29 cellular contexts compared by ENCODE assay signal in genomic region chr17:73609078-73609477, GRCh38. TPM values are rescaled to one million over a fixed set of nuclear protein-coding genes. Genes with fewer than 3 reads are reported as not detected.
"Had no signal": no experiment of that assay in that cellular context is flagged by ENCODE, and none has a peak within 500 bp of the region (broad histone marks: within the 10 kb centered on the region; RNA-seq: fewer than 3 reads in every experiment).

No MANE protein-coding gene starts in this region.

- H3K27me3 Mint-ChIP-seq: activated CD4-positive, alpha-beta T cell treated with anti-CD3 and anti-CD28 coated beads for 36 hours; activated naive CD4-positive, alpha-beta T cell treated with anti-CD3 and anti-CD28 coated beads, Interleukin-2, amount 50 U/mL, for 24 hours; activated T-cell treated with anti-CD3 and anti-CD28 coated beads, Interleukin-2, amount 50 U/mL, for 24 hours; stimulated activated naive CD8-positive, alpha-beta T cell treated with anti-CD3 and anti-CD28 coated beads, Interleukin-15, Interleukin-2, amounts not matched to agents 100 ng/mL and 50 ng/mL, for 24 hours had no signal

- H3K4me1 ChIP-seq: esophagus muscularis mucosa, heart left ventricle, psoas muscle, sigmoid colon, uterus had no signal

- H3K36me3 ChIP-seq: esophagus muscularis mucosa, heart left ventricle, neutrophil, ovary, sigmoid colon, thoracic aorta, uterus had no signal

- DNase-seq: activated CD4-positive, alpha-beta T cell treated with anti-CD3 and anti-CD28 coated beads for 36 hours; activated CD4-positive, alpha-beta T cell treated with anti-CD3 and anti-CD28 coated beads, Interleukin-2, amount 50 U/mL, for 48 hours; activated CD4-positive, CD25-positive, alpha-beta regulatory T cell; activated CD8-positive, alpha-beta memory T cell treated with anti-CD3 and anti-CD28 coated beads, Interleukin-2, amount 50 U/mL, for 48 hours; activated gamma-delta T cell treated with Interleukin-2 at 50 U/mL for 16 hours; activated T-cell treated with anti-CD3 and anti-CD28 coated beads, Interleukin-2, amount 50 U/mL, for 24 hours; dermis blood vessel endothelial cell; effector CD4-positive, alpha-beta T cell; foreskin keratinocyte; hypothalamus; immature natural killer cell; kidney; left colon; ovary; psoas muscle; sigmoid colon; small intestine; stimulated activated CD4-positive, alpha-beta T cell treated with anti-CD3 and anti-CD28 coated beads, Interleukin-4, amount 100 ng/mL, for 24 hours; trophoblast cell; uterus had no signal

- ATAC-seq: activated CD4-positive, alpha-beta T cell treated with anti-CD3 and anti-CD28 coated beads for 36 hours; activated T-helper 17 cell treated with anti-CD3 and anti-CD28 coated beads, Interleukin-2, amount 50 U/mL, for 72 hours; foreskin keratinocyte; heart left ventricle; left colon; psoas muscle; stimulated activated effector memory CD8-positive, alpha-beta T cell treated with anti-CD3 and anti-CD28 coated beads, Interleukin-12 subunit alpha, Interleukin-12 subunit beta, amount 100 ng/mL, for 72 hours had no signal

- FAIRE-seq: colon, kidney, small intestine had no signal

- H3K36me3 Mint-ChIP-seq: immature natural killer cell; stimulated activated effector memory CD8-positive, alpha-beta T cell treated with anti-CD3 and anti-CD28 coated beads, Interleukin-12 subunit alpha, Interleukin-12 subunit beta, amount 100 ng/mL, for 72 hours had no signal

- H3K9me3 ChIP-seq: esophagus muscularis mucosa, heart left ventricle, neutrophil, ovary, psoas muscle, sigmoid colon, thoracic aorta, uterus had no signal

- H3K4me1 Mint-ChIP-seq: activated CD4-positive, alpha-beta T cell treated with anti-CD3 and anti-CD28 coated beads for 36 hours; activated T-helper 17 cell treated with anti-CD3 and anti-CD28 coated beads, Interleukin-2, amount 50 U/mL, for 72 hours; immature natural killer cell had no signal

- H3K4me3 Mint-ChIP-seq: activated CD4-positive, alpha-beta T cell treated with anti-CD3 and anti-CD28 coated beads for 36 hours; activated naive CD4-positive, alpha-beta T cell treated with anti-CD3 and anti-CD28 coated beads, Interleukin-2, amount 50 U/mL, for 24 hours; activated T-cell treated with anti-CD3 and anti-CD28 coated beads, Interleukin-2, amount 50 U/mL, for 24 hours; activated T-helper 17 cell treated with anti-CD3 and anti-CD28 coated beads, Interleukin-2, amount 50 U/mL, for 72 hours; immature natural killer cell; stimulated activated effector memory CD8-positive, alpha-beta T cell treated with anti-CD3 and anti-CD28 coated beads, Interleukin-12 subunit alpha, Interleukin-12 subunit beta, amount 100 ng/mL, for 72 hours; stimulated activated naive CD8-positive, alpha-beta T cell treated with anti-CD3 and anti-CD28 coated beads, Interleukin-15, Interleukin-2, amounts not matched to agents 100 ng/mL and 50 ng/mL, for 24 hours had no signal

- H3K9me3 Mint-ChIP-seq: activated naive CD4-positive, alpha-beta T cell treated with anti-CD3 and anti-CD28 coated beads, Interleukin-2, amount 50 U/mL, for 24 hours; activated T-cell treated with anti-CD3 and anti-CD28 coated beads, Interleukin-2, amount 50 U/mL, for 24 hours; activated T-helper 17 cell treated with anti-CD3 and anti-CD28 coated beads, Interleukin-2, amount 50 U/mL, for 72 hours; immature natural killer cell; stimulated activated effector memory CD8-positive, alpha-beta T cell treated with anti-CD3 and anti-CD28 coated beads, Interleukin-12 subunit alpha, Interleukin-12 subunit beta, amount 100 ng/mL, for 72 hours; stimulated activated naive CD8-positive, alpha-beta T cell treated with anti-CD3 and anti-CD28 coated beads, Interleukin-15, Interleukin-2, amounts not matched to agents 100 ng/mL and 50 ng/mL, for 24 hours had no signal

- H3K27ac Mint-ChIP-seq: activated CD4-positive, alpha-beta T cell treated with anti-CD3 and anti-CD28 coated beads for 36 hours; activated naive CD4-positive, alpha-beta T cell treated with anti-CD3 and anti-CD28 coated beads, Interleukin-2, amount 50 U/mL, for 24 hours; activated T-cell treated with anti-CD3 and anti-CD28 coated beads, Interleukin-2, amount 50 U/mL, for 24 hours; activated T-helper 17 cell treated with anti-CD3 and anti-CD28 coated beads, Interleukin-2, amount 50 U/mL, for 72 hours; immature natural killer cell; stimulated activated effector memory CD8-positive, alpha-beta T cell treated with anti-CD3 and anti-CD28 coated beads, Interleukin-12 subunit alpha, Interleukin-12 subunit beta, amount 100 ng/mL, for 72 hours; stimulated activated naive CD8-positive, alpha-beta T cell treated with anti-CD3 and anti-CD28 coated beads, Interleukin-15, Interleukin-2, amounts not matched to agents 100 ng/mL and 50 ng/mL, for 24 hours had no signal

- H3K4me3 ChIP-seq: esophagus muscularis mucosa, heart left ventricle, ovary, psoas muscle, sigmoid colon, thoracic aorta, uterus had no signal

- H3K27me3 ChIP-seq: foreskin keratinocyte, neutrophil, ovary, uterus had no signal

- H3K27ac ChIP-seq: esophagus muscularis mucosa, foreskin keratinocyte, heart left ventricle, neutrophil, ovary, psoas muscle, sigmoid colon, thoracic aorta, uterus had no signal

RNA-seq across cellular contexts. Expression of gene SDK2, which starts 35.2 kb away (rescaled TPM):
- total RNA-seq: dermis blood vessel endothelial cell had no signal
- polyA plus RNA-seq: immature natural killer cell had no signal
